In genomic region chr11:74465291-74465708, GRCh38 we compare ENCODE assay signal across 22 cellular contexts. TPM values are rescaled to one million over a fixed set of nuclear protein-coding genes. Genes with fewer than 3 reads are reported as not detected.
DNase-seq lines count a peak whose midpoint lies in the region; ATAC-seq and TF ChIP-seq lines count a peak whose summit lies in the region.
"Had no signal": no experiment of that assay in that cellular context is flagged by ENCODE, and none has a peak within 500 bp of the region (broad histone marks: within the 10 kb centered on the region; RNA-seq: fewer than 3 reads in every experiment).

No MANE protein-coding gene starts in this region.

- no peak overlapping the region for H3K4me3 ChIP-seq in Caco-2 (ENCODE audit: low read depth, low read length)
- peak overlapping the region; percentile 86 to 91 for H3K4me3 ChIP-seq in duodenal mucosa (ENCODE audit: low read depth in 1 of 2, low read length in 2 of 2)
- peak overlapping the region; percentile 44 for H3K4me3 ChIP-seq in mucosa of stomach (ENCODE audit: low read length)
- H3K4me3 ChIP-seq: ascending aorta, sigmoid colon had no signal

- DNase-seq in Caco-2 (peak; percentile 95 to 97), NCI-H69 (lab: John Stamatoyannopoulos, UW) (peak; percentile 71), globus pallidus (ENCODE audit: low spot score) (no peak), CD1c-positive myeloid dendritic cell (ENCODE audit: extremely low spot score) (no peak)
- DNase-seq: activated CD4-positive, alpha-beta T cell treated with anti-CD3 and anti-CD28 coated beads for 48 hours; HCEC 1CT; mesendoderm; NCI-H2081; sigmoid colon; T-helper 2 cell had no signal

- peak overlapping the region; percentile 50 for H3K4me3 Mint-ChIP-seq in Caco-2 (ENCODE audit: unreplicated experiment)
- H3K4me3 Mint-ChIP-seq: activated naive CD8-positive, alpha-beta T cell; activated T-helper 17 cell treated with anti-CD3 and anti-CD28 coated beads, Interleukin-2, amount 50 U/mL, for 72 hours; central memory CD8-positive, alpha-beta T cell had no signal

- H3K27me3 Mint-ChIP-seq in Caco-2 (ENCODE audit: insufficient read depth, unreplicated experiment): no peaks in the 10 kb centered on the region

- peaks cover 14% of the 10 kb centered on the region for H3K36me3 Mint-ChIP-seq in Caco-2 (ENCODE audit: insufficient read depth, unreplicated experiment)
- H3K36me3 Mint-ChIP-seq: activated naive CD8-positive, alpha-beta T cell had no signal

- no peaks in the 10 kb centered on the region for H3K27me3 ChIP-seq in Caco-2 (replicated peaks; ENCODE audit: control insufficient read depth, insufficient read depth, low read length)
- no peaks in the 10 kb centered on the region for H3K27me3 ChIP-seq in duodenal mucosa (ENCODE audit: control insufficient read depth in 1 of 2, insufficient read depth in 2 of 2, low read length in 2 of 2)
- no peaks in the 10 kb centered on the region for H3K27me3 ChIP-seq in mucosa of stomach (ENCODE audit: control insufficient read depth, insufficient read depth, low read length)
- H3K27me3 ChIP-seq: ascending aorta, sigmoid colon had no signal

- no peak overlapping the region for H3K27ac ChIP-seq in duodenal mucosa (ENCODE audit: low read depth, low read length)
- H3K27ac ChIP-seq: ascending aorta, parathyroid adenoma, sigmoid colon had no signal

- H3K27ac Mint-ChIP-seq in Caco-2 (ENCODE audit: unreplicated experiment): peak overlapping the region; percentile 91
- H3K27ac Mint-ChIP-seq: activated naive CD8-positive, alpha-beta T cell; activated T-helper 17 cell treated with anti-CD3 and anti-CD28 coated beads, Interleukin-2, amount 50 U/mL, for 72 hours had no signal

- H3K9ac ChIP-seq in duodenal mucosa (ENCODE audit: low read depth in 1 of 2, low read length in 2 of 2): peak overlapping the region; percentile 19 to 84
- H3K9ac ChIP-seq in mucosa of stomach (ENCODE audit: low read length): no peak overlapping the region
- H3K9ac ChIP-seq: parathyroid adenoma had no signal

- H3K4me1 Mint-ChIP-seq in Caco-2 (ENCODE audit: low read depth, unreplicated experiment): peaks cover 39% of the 10 kb centered on the region
- H3K4me1 Mint-ChIP-seq: central memory CD8-positive, alpha-beta T cell had no signal

- H3K9me3 ChIP-seq in Caco-2 (no peaks in the 10 kb centered on the region), duodenal mucosa (ENCODE audit: control insufficient read depth in 1 of 2, low read length in 2 of 2) (no peaks in the 10 kb centered on the region), mucosa of stomach (ENCODE audit: control insufficient read depth, low read length) (no peaks in the 10 kb centered on the region)
- H3K9me3 ChIP-seq: ascending aorta, sigmoid colon had no signal

- intact Hi-C loops in Caco-2 (cut with micrococcal nuclease; ENCODE audit: unreplicated experiment): loop anchor here (1.0 to 2.0 kb wide), 3 partner anchors 12 to 28 kb away; partner anchors contain the start of gene LIPT2

- CTCF ChIA-PET in Caco-2 (lab: Charles Lee): no interaction called here

- H3K36me3 ChIP-seq in Caco-2 (ENCODE audit: control insufficient read depth, insufficient read depth, low read length) (0 out of 2 replicates have a peak, but pooled peaks cover 8% of the 10 kb centered on the region), duodenal mucosa (ENCODE audit: control insufficient read depth in 1 of 2, insufficient read depth in 2 of 2, low read length in 2 of 2) (peaks cover 16 to 31% of the 10 kb centered on the region in 2 donors), mucosa of stomach (ENCODE audit: control insufficient read depth, insufficient read depth, low read length) (no peaks in the 10 kb centered on the region)
- H3K36me3 ChIP-seq: ascending aorta, sigmoid colon had no signal

- H3K9me3 Mint-ChIP-seq in Caco-2 (ENCODE audit: unreplicated experiment): peaks cover 10% of the 10 kb centered on the region
- H3K9me3 Mint-ChIP-seq: activated T-helper 17 cell treated with anti-CD3 and anti-CD28 coated beads, Interleukin-2, amount 50 U/mL, for 72 hours; central memory CD8-positive, alpha-beta T cell; nephron had no signal

- ATAC-seq in GM19397 (IDR thresholded peaks at IDR 0.05; ENCODE audit: unreplicated experiment) (no peak), GM21360 (IDR thresholded peaks at IDR 0.05; ENCODE audit: unreplicated experiment) (no peak)
- ATAC-seq: activated T-helper 17 cell treated with anti-CD3 and anti-CD28 coated beads, Interleukin-2, amount 50 U/mL, for 72 hours had no signal

- POLR2A ChIA-PET in Caco-2 (lab: Charles Lee): no interaction called here

- H3K4me1 ChIP-seq in Caco-2 (peaks cover 63% of the 10 kb centered on the region), duodenal mucosa (ENCODE audit: control insufficient read depth in 1 of 2, insufficient read depth in 2 of 2, low read length in 2 of 2) (peaks cover 44 to 60% of the 10 kb centered on the region in 2 donors), mucosa of stomach (ENCODE audit: control insufficient read depth, insufficient read depth, low read length) (peaks cover 56% of the 10 kb centered on the region)
- H3K4me1 ChIP-seq: parathyroid adenoma had no signal

- BruUV-seq in Caco-2 (replicated peaks; lab: Mats Ljungman, UMichigan): no TSS peak

- no peak for TF ChIP-seq CTCF in Caco-2 (IDR thresholded peaks at IDR 0.05; ENCODE audit: insufficient read depth in 1 of 2, low read depth in 1 of 2, low read length in 1 of 2, severe bottlenecking in 1 of 2, unreplicated experiment in 1 of 2)

RNA-seq across cellular contexts. Expression of gene KCNE3, which starts 2.0 kb away (rescaled TPM):
- 48.1 and 58.2 TPM in 2 replicates for total RNA-seq in Caco-2 (2022)
- total RNA-seq: activated T-helper 17 cell treated with anti-CD3 and anti-CD28 coated beads, Interleukin-2, amount 50 U/mL, for 72 hours; ascending aorta; HT1080; SK-MEL-5 had no signal

RNA-seq across cellular contexts. Expression of gene LIPT2, which starts 28.2 kb away (rescaled TPM):
- total RNA-seq in Caco-2 (2022): 10.5 and 14.4 TPM in 2 replicates
- total RNA-seq: ascending aorta had no signal

Comparison
In these comparisons a context has a peak if more than half of its experiments do, and no peak if none do; other contexts are left out.
1. DNase-seq: peak in Caco-2 (2 of 2) and NCI-H69 (single experiment); none in globus pallidus (single experiment) and CD1c-positive myeloid dendritic cell (single experiment).